8 cellular contexts compared by ENCODE assay signal in the genomic region with DNA sequence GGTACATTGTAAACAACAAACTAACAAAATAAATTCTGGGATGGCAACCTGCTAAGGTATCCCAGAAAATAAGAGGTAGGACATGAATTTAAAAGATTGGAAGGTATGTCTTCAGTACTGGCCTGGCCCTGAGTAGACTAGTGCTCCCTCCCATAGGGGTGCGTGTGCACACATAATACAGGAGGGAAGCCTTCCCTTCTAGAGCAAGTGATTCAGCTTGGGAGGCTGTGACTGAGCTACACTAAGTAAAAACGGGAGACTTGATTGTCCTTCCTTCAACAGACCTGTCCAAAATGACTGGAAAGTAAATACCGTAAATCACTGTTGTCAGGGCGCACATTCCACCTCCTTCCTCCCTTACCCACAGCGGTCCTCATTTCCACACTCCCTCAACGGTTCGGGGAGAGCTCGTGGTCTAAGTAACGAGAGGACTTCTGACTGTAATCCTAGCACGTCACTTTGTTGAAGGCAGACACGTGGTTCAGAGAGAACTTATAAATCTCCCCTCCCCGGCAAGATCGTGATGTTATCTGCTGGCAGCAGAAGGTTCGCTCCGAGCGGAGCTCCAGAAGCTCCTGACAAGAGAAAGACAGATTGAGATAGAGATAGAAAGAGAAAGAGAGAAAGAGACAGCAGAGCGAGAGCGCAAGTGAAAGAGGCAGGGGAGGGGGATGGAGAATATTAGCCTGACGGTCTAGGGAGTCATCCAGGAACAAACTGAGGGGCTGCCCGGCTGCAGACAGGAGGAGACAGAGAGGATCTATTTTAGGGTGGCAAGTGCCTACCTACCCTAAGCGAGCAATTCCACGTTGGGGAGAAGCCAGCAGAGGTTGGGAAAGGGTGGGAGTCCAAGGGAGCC. TPM values are rescaled to one million over a fixed set of nuclear protein-coding genes. Genes with fewer than 3 reads are reported as not detected.
DNase-seq lines count a peak whose midpoint lies in the region; ATAC-seq and TF ChIP-seq lines count a peak whose summit lies in the region.

TGFB2 (plus strand) TSS at position 523 of the 859 bp plus-strand sequence. CDS start 1,366 bp downstream, outside the sequence.

- H3K27ac ChIP-seq in angular gyrus (ENCODE audit: low read depth, low read length): peak within 1 kb of the TSS; percentile 74
- peak within 1 kb of the TSS; percentile 44 for H3K27ac ChIP-seq in trophoblast cell (ENCODE audit: low read depth, low read length)

- H3K4ac ChIP-seq in trophoblast cell (ENCODE audit: low read depth, low read length): peak within 1 kb of the TSS; percentile 36

- peak; percentile 67 for DNase-seq in AG08396 (ENCODE audit: low spot score)
- DNase-seq in NCI-H2227 treated with DMSO at 0.1 percent for 48 hours (lab: John Stamatoyannopoulos, UW): peak; percentile 52
- DNase-seq in left ventricle myocardium superior: peak; percentile 41
- DNase-seq in trophoblast cell: peak; percentile 34 to 70

- H3K4me2 ChIP-seq in trophoblast cell (ENCODE audit: low read length): peak within 1 kb of the TSS; percentile 94

- no CpG with 5 or more reads among the region's 22 CpGs for WGBS in trophoblast cell (ENCODE audit: extremely low coverage, insufficient coverage, insufficient read length)

- H3K9me3 ChIP-seq in trophoblast cell (ENCODE audit: insufficient read depth, low read depth, low read length): no peaks in the 10 kb centered on the region

- no peaks in the 10 kb centered on the region for H3K36me3 ChIP-seq in trophoblast cell (ENCODE audit: control insufficient read depth in 1 of 2, insufficient read depth in 2 of 2, low read length in 2 of 2)

- H2BK12ac ChIP-seq in trophoblast cell (ENCODE audit: low read length): peak within 1 kb of the TSS; percentile 18

- H2BK120ac ChIP-seq in trophoblast cell (ENCODE audit: insufficient read depth, low read length, poor library complexity): peak within 1 kb of the TSS; percentile 10

- no peaks in the 10 kb centered on the region for H3K79me2 ChIP-seq in trophoblast cell (ENCODE audit: control insufficient read depth, insufficient read depth, low read length, poor library complexity)

- peak within 1 kb of the TSS; percentile 45 for H4K8ac ChIP-seq in trophoblast cell (ENCODE audit: low read depth, low read length)

- H3K9ac ChIP-seq in trophoblast cell (ENCODE audit: low read length): peak within 1 kb of the TSS; percentile 80

- H3K79me1 ChIP-seq in trophoblast cell (ENCODE audit: low read length): peaks cover 13% of the 10 kb centered on the region

- H4K91ac ChIP-seq in trophoblast cell (ENCODE audit: low read depth, low read length): peak within 1 kb of the TSS; percentile 61

- intact Hi-C loops in left ventricle myocardium superior (cut with micrococcal nuclease): loop anchor here (10.0 kb wide), 2 partner anchors 150 to 1220 kb away; no protein-coding TSS in a partner anchor

- H3K23ac ChIP-seq in trophoblast cell (ENCODE audit: low read length): no peak within 1 kb of the TSS

- H2BK5ac ChIP-seq in trophoblast cell (ENCODE audit: low read depth, low read length, poor library complexity): peak within 1 kb of the TSS; percentile 58

- H3K14ac ChIP-seq in trophoblast cell (ENCODE audit: low read length): peak within 1 kb of the TSS; percentile 38

- TF ChIP-seq POLR2A in GM18505 (IDR thresholded peaks at IDR 0.05; ENCODE audit: borderline replicate concordance, extremely low read depth, insufficient read depth, insufficient read length): no peak

- no peak within 1 kb of the TSS for H2AK5ac ChIP-seq in trophoblast cell (ENCODE audit: low read length)

- H3K27me3 ChIP-seq in trophoblast cell (ENCODE audit: insufficient read depth, low read length): no peaks in the 10 kb centered on the region

- peak within 1 kb of the TSS; percentile 92 for H3K18ac ChIP-seq in trophoblast cell (ENCODE audit: low read length)

- H3K4me1 ChIP-seq in trophoblast cell (ENCODE audit: control insufficient read depth in 1 of 2, insufficient read depth in 2 of 2, low read length in 2 of 2): no peaks in the 10 kb centered on the region

- peak within 1 kb of the TSS; percentile 69 for H3K4me3 ChIP-seq in trophoblast cell (ENCODE audit: low read depth, low read length)

- H2AFZ ChIP-seq in trophoblast cell (ENCODE audit: insufficient read depth, low read length, poor library complexity): peak within 1 kb of the TSS; percentile 63

- H4K12ac ChIP-seq in trophoblast cell (ENCODE audit: low read depth, low read length): peak within 1 kb of the TSS; percentile 22

- ATAC-seq in GM18505 (IDR thresholded peaks at IDR 0.05; ENCODE audit: unreplicated experiment) (peak; percentile 34), HG02938 (IDR thresholded peaks at IDR 0.05; ENCODE audit: unreplicated experiment) (peak; percentile 50), left ventricle myocardium superior (peak; percentile 66), HG03469 (IDR thresholded peaks at IDR 0.05; ENCODE audit: unreplicated experiment) (no peak)

RNA-seq across cellular contexts. Expression of gene TGFB2, which starts in this region (rescaled TPM):
- 2.0 TPM for total RNA-seq in left ventricle myocardium superior
- polyA plus RNA-seq in trophoblast cell (2013): 16.4 and 18.9 TPM in 2 replicates
